12 cellular contexts compared by ENCODE assay signal in genomic region chr18:3321133-3321812, GRCh38. TPM values are rescaled to one million over a fixed set of nuclear protein-coding genes. Genes with fewer than 3 reads are reported as not detected.
DNase-seq lines count a peak whose midpoint lies in the region; ATAC-seq, FAIRE-seq and TF ChIP-seq lines count a peak whose summit lies in the region.
"Had no signal": no experiment of that assay in that cellular context is flagged by ENCODE, and none has a peak within 500 bp of the region (broad histone marks: within the 10 kb centered on the region; RNA-seq: fewer than 3 reads in every experiment).

No MANE protein-coding gene starts in this region.

- no peak overlapping the region for H3K4me3 Mint-ChIP-seq in activated CD4-positive, alpha-beta T cell treated with anti-CD3 and anti-CD28 coated beads, Interleukin-2, amount 10 ng/mL, durations not matched to agents 7 days and 5 days
- H3K4me3 Mint-ChIP-seq: B cell had no signal

- H3K36me3 Mint-ChIP-seq in activated CD4-positive, alpha-beta T cell treated with anti-CD3 and anti-CD28 coated beads, Interleukin-2, amount 10 ng/mL, durations not matched to agents 7 days and 5 days (ENCODE audit: low read depth) = no peaks in the 10 kb centered on the region

- WGBS in small intestine, 3 donors = 92 to 95% (median 94%) methylated on average over 3 of the region's 3 CpGs

- CTCF ChIA-PET in activated CD4-positive, alpha-beta T cell treated with anti-CD3 and anti-CD28 coated beads, Interleukin-2, amount 10 ng/mL, durations not matched to agents 7 days and 5 days (lab: Charles Lee) = interaction anchor here (0.6 to 0.8 kb wide), 2 partner anchors 153 to 345 kb away, joined by 3 read pairs; no protein-coding TSS in a partner anchor

- H3K27me3 ChIP-seq in OCI-LY3 (ENCODE audit: low read depth, low read length) (no peaks in the 10 kb centered on the region), small intestine (ENCODE audit: control insufficient read depth in 2 of 2, insufficient read depth in 2 of 2, low read length in 2 of 2) (no peaks in the 10 kb centered on the region)

- H3K4me1 ChIP-seq in OCI-LY3 (ENCODE audit: low read length) (peaks cover 53% of the 10 kb centered on the region), small intestine (ENCODE audit: control insufficient read depth in 2 of 2, insufficient read depth in 1 of 2, low read depth in 1 of 2, low read length in 1 of 2) (no peaks in the 10 kb centered on the region)

- H3K79me2 ChIP-seq in OCI-LY3 (ENCODE audit: low read length) = no peaks in the 10 kb centered on the region

- H3K4me3 ChIP-seq in OCI-LY3 (ENCODE audit: low read length) (no peak overlapping the region), small intestine (ENCODE audit: low read depth in 1 of 2, low read length in 2 of 2) (no peak overlapping the region)

- no peak for ATAC-seq in GM19351 (IDR thresholded peaks at IDR 0.05; ENCODE audit: unreplicated experiment)

- TF ChIP-seq CTCF in OCI-LY3 (IDR thresholded peaks at IDR 0.05; ENCODE audit: low read depth, low read length) = no peak

- H3K27ac Mint-ChIP-seq in activated CD4-positive, alpha-beta T cell treated with anti-CD3 and anti-CD28 coated beads, Interleukin-2, amount 10 ng/mL, durations not matched to agents 7 days and 5 days = no peak overlapping the region
- H3K27ac Mint-ChIP-seq: B cell had no signal

- H3K4me2 ChIP-seq in OCI-LY3 (ENCODE audit: low read length) = peak overlapping the region; percentile 84

- H3K9me3 Mint-ChIP-seq in activated CD4-positive, alpha-beta T cell treated with anti-CD3 and anti-CD28 coated beads, Interleukin-2, amount 10 ng/mL, durations not matched to agents 7 days and 5 days = no peaks in the 10 kb centered on the region

- no peaks in the 10 kb centered on the region for H3K36me3 ChIP-seq in OCI-LY3 (replicated peaks; ENCODE audit: low read depth, low read length)
- no peaks in the 10 kb centered on the region for H3K36me3 ChIP-seq in small intestine (ENCODE audit: control insufficient read depth in 2 of 2, insufficient read depth in 2 of 2, low read length in 2 of 2)

- no peak overlapping the region for H2AFZ ChIP-seq in OCI-LY3 (ENCODE audit: low read depth, low read length)

- H3K9ac ChIP-seq in OCI-LY3 (ENCODE audit: low read length) = no peak overlapping the region

- POLR2A ChIA-PET in activated CD4-positive, alpha-beta T cell treated with anti-CD3 and anti-CD28 coated beads, Interleukin-2, amount 10 ng/mL, durations not matched to agents 7 days and 5 days (lab: Charles Lee) = no interaction called here

- H3K27ac ChIP-seq in OCI-LY3 (ENCODE audit: low read length) (no peak overlapping the region), epithelial cell of prostate (peak overlapping the region; percentile 18), small intestine (ENCODE audit: low read depth in 1 of 2, low read length in 1 of 2) (no peak overlapping the region)

- no peak for FAIRE-seq in small intestine (lab: Jason Lieb, UNC)

- H4K20me1 ChIP-seq in OCI-LY3 (ENCODE audit: insufficient read depth, low read length) = no peaks in the 10 kb centered on the region

- peaks cover 3% of the 10 kb centered on the region for H3K4me1 Mint-ChIP-seq in activated CD4-positive, alpha-beta T cell treated with anti-CD3 and anti-CD28 coated beads, Interleukin-2, amount 10 ng/mL, durations not matched to agents 7 days and 5 days

- H3K27me3 Mint-ChIP-seq in activated CD4-positive, alpha-beta T cell treated with anti-CD3 and anti-CD28 coated beads, Interleukin-2, amount 10 ng/mL, durations not matched to agents 7 days and 5 days = peaks cover 5% of the 10 kb centered on the region

- H3K9me3 ChIP-seq in OCI-LY3 (ENCODE audit: insufficient read depth, low read length) (no peaks in the 10 kb centered on the region), small intestine (ENCODE audit: control insufficient read depth, low read depth) (no peaks in the 10 kb centered on the region)

- peak; percentile 26 to 50 for DNase-seq in activated CD4-positive, alpha-beta T cell treated with anti-CD3 and anti-CD28 coated beads, Interleukin-2, amount 50 U/mL, for 48 hours
- DNase-seq in activated CD4-positive, alpha-beta T cell treated with anti-CD3 and anti-CD28 coated beads, Interleukin-2, amount 10 ng/mL, durations not matched to agents 7 days and 5 days = no peak
- DNase-seq in epithelial cell of prostate (ENCODE audit: low read depth, low spot score) = peak; percentile 84
- DNase-seq in small intestine = peak; percentile 34
- DNase-seq in KG1 (lab: John Stamatoyannopoulos, UW) = no peak
- no peak for DNase-seq in effector CD4-positive, alpha-beta T cell
- DNase-seq: activated CD4-positive, alpha-beta T cell treated with anti-CD3 and anti-CD28 coated beads for 4 hours; central memory CD4-positive, alpha-beta T cell; mesendoderm had no signal

RNA-seq across cellular contexts. Expression of gene MYL12B, which starts 59.3 kb away (rescaled TPM):
- total RNA-seq in activated CD4-positive, alpha-beta T cell treated with anti-CD3 and anti-CD28 coated beads, Interleukin-2, amount 10 ng/mL, durations not matched to agents 7 days and 5 days = 100 to 1,000 TPM; 351 to 395 TPM
- 1,000 to 10,000 TPM in 2 of 3 donors, 100 to 1,000 TPM in 1; 601 to 1,249 (median 1,170) TPM for polyA plus RNA-seq in small intestine

Comparison
In these comparisons a context has a peak if more than half of its experiments do, and no peak if none do; other contexts are left out.
1. DNase-seq: peak in activated CD4-positive, alpha-beta T cell treated with anti-CD3 and anti-CD28 coated beads, Interleukin-2, amount 50 U/mL, for 48 hours (2 of 2), epithelial cell of prostate (single experiment) and small intestine (single experiment); none in activated CD4-positive, alpha-beta T cell treated with anti-CD3 and anti-CD28 coated beads, Interleukin-2, amount 10 ng/mL, durations not matched to agents 7 days and 5 days (single experiment), KG1 (single experiment) and effector CD4-positive, alpha-beta T cell (single experiment).